30 cellular contexts compared by ENCODE assay signal in genomic region chr10:82492647-82493046, GRCh38.
"Had no signal": no experiment of that assay in that cellular context is flagged by ENCODE, and none has a peak within 500 bp of the region (broad histone marks: within the 10 kb centered on the region; RNA-seq: fewer than 3 reads in every experiment).

No MANE protein-coding gene starts in this region.

- H3K9me2 ChIP-seq: SK-N-SH had no signal

- H3K9me3 ChIP-seq: MG63, Peyer's patch, SK-N-SH had no signal

- H3K4me1 ChIP-seq: Peyer's patch, SJSA1 had no signal

- H3K4me3 ChIP-seq: MG63, Peyer's patch, SJSA1 had no signal

- DNase-seq: Kasumi-1, KG1, MG63, NCI-H1048, NCI-H1092 treated with DMSO at 0.1 percent for 48 hours, NCI-H1105 treated with DMSO at 0.1 percent for 48 hours, NCI-H1417, NCI-H1436, NCI-H1694 treated with DMSO at 0.1 percent for 48 hours, NCI-H187 treated with DMSO at 0.1 percent for 48 hours, NCI-H2029, NCI-H2081, NCI-H2171 treated with DMSO at 0.1 percent for 48 hours, NCI-H2227 treated with DMSO at 0.1 percent for 48 hours, NCI-H345, NCI-H446, NCI-H510A treated with DMSO at 0.1 percent for 48 hours, NCI-H524 treated with DMSO at 0.1 percent for 48 hours, NCI-H69, NCI-H748 treated with DMSO at 0.1 percent for 48 hours, NCI-H82, OCI-M1, PC-3, Peyer's patch, Right ventricle myocardium superior, RPMI8226, SHP77 treated with DMSO at 0.1 percent for 48 hours, SK-N-SH, SW 1271 had no signal

- H3K9ac ChIP-seq: SK-N-SH had no signal

- H3K27ac ChIP-seq: Peyer's patch, SJSA1 had no signal

- H3K36me3 ChIP-seq: MG63, Peyer's patch, SJSA1 had no signal

- H3K4me2 ChIP-seq: SK-N-SH had no signal

- H3K27me3 ChIP-seq: MG63, Peyer's patch, SJSA1 had no signal
